8 cellular contexts compared by ENCODE assay signal in the genomic region with DNA sequence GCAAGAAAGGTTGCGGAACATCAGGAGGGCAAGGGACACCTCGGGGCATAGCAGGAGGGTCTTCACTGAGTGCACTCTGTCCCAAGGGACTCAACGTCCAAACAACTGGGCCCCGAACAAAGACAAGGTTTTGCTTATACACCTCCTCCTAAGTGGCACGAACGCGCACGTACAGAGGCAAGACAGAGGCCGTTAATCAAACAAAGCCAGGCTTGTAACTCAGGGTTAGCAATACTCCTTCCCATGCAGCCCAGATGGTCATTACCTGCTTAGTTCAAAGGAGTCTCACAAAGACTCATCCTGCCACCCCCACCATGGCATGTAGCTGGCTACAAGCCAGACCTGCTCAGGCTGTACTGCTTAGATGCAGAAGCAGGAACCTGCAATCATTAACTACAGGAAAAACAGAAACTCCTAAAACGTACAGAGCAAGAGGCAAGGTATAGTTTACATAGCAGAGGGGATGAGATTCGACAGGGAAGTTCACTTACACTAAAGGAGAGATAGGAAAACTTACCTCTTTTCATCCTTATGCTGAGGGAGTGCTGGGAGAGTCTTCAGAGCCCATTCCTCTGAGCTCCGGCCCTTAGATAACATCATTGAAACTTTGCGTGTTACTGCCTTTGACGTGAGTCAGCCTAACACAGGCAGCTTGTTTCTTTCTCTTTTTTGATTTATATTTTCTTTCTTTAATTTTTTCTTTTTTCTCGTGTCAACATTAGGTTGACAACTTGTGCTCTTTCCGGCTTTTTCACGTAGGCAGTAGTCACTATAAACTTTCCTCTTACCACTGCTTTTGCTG.
DNase-seq lines count a peak whose midpoint lies in the region; ATAC-seq and TF ChIP-seq lines count a peak whose summit lies in the region.

No MANE protein-coding gene starts in this region.

- ATAC-seq in GM18508 (IDR thresholded peaks at IDR 0.05; ENCODE audit: insufficient read depth, unreplicated experiment) (peak; percentile 33), HG02981 (IDR thresholded peaks at IDR 0.05; ENCODE audit: unreplicated experiment) (peak; percentile 49), natural killer cell (peak; percentile 27 to 39 (median 37)), HG03439 (IDR thresholded peaks at IDR 0.05; ENCODE audit: unreplicated experiment) (no peak), HG02571 (IDR thresholded peaks at IDR 0.05; ENCODE audit: unreplicated experiment) (no peak)
- ATAC-seq in activated naive CD8-positive, alpha-beta T cell treated with anti-CD3 and anti-CD28 coated beads, Interleukin-2, amount 10 ng/mL, durations not matched to agents 7 days and 5 days (ENCODE audit: low read depth): peak; percentile 24

- H3K9me3 Mint-ChIP-seq in activated naive CD8-positive, alpha-beta T cell treated with anti-CD3 and anti-CD28 coated beads, Interleukin-2, amount 10 ng/mL, durations not matched to agents 7 days and 5 days: no peaks in the 10 kb centered on the region
- H3K9me3 Mint-ChIP-seq in natural killer cell: no peaks in the 10 kb centered on the region

- H3K4me3 Mint-ChIP-seq in activated naive CD8-positive, alpha-beta T cell treated with anti-CD3 and anti-CD28 coated beads, Interleukin-2, amount 10 ng/mL, durations not matched to agents 7 days and 5 days: peak overlapping the region; percentile 92
- H3K4me3 Mint-ChIP-seq in natural killer cell: peak overlapping the region; percentile 99

- no peak overlapping the region for H2AFZ ChIP-seq in OCI-LY1 (ENCODE audit: low read length)

- peak overlapping the region; percentile 52 for H3K27ac Mint-ChIP-seq in activated naive CD8-positive, alpha-beta T cell treated with anti-CD3 and anti-CD28 coated beads, Interleukin-2, amount 10 ng/mL, durations not matched to agents 7 days and 5 days
- H3K27ac Mint-ChIP-seq in natural killer cell: peak overlapping the region; percentile 93 to 95

- no peak for TF ChIP-seq CTCF in OCI-LY1 (IDR thresholded peaks at IDR 0.05; ENCODE audit: low read length)
- TF ChIP-seq CTCF in natural killer cell (IDR thresholded peaks at IDR 0.05): no peak

- peaks cover 5% of the 10 kb centered on the region for H3K27me3 Mint-ChIP-seq in activated naive CD8-positive, alpha-beta T cell treated with anti-CD3 and anti-CD28 coated beads, Interleukin-2, amount 10 ng/mL, durations not matched to agents 7 days and 5 days
- H3K27me3 Mint-ChIP-seq in natural killer cell (ENCODE audit: low read depth in 2 of 2): no peaks in the 10 kb centered on the region

- H3K4me1 Mint-ChIP-seq in activated naive CD8-positive, alpha-beta T cell treated with anti-CD3 and anti-CD28 coated beads, Interleukin-2, amount 10 ng/mL, durations not matched to agents 7 days and 5 days: peaks cover 27% of the 10 kb centered on the region
- H3K4me1 Mint-ChIP-seq in natural killer cell: peaks cover 46 to 61% of the 10 kb centered on the region in 2 donors

- H3K4me1 ChIP-seq in OCI-LY1 (ENCODE audit: insufficient read depth, low read length, severe bottlenecking): peaks cover 58% of the 10 kb centered on the region

- peak overlapping the region; percentile 74 for H3K4me2 ChIP-seq in OCI-LY1 (ENCODE audit: low read length)

- peak overlapping the region; percentile 85 for H3K4me3 ChIP-seq in OCI-LY1 (ENCODE audit: low read depth, low read length, poor library complexity, severe bottlenecking)

- H3K36me3 Mint-ChIP-seq in activated naive CD8-positive, alpha-beta T cell treated with anti-CD3 and anti-CD28 coated beads, Interleukin-2, amount 10 ng/mL, durations not matched to agents 7 days and 5 days: no peaks in the 10 kb centered on the region
- no peaks in the 10 kb centered on the region for H3K36me3 Mint-ChIP-seq in natural killer cell

- no peaks in the 10 kb centered on the region for H3K9me2 ChIP-seq in OCI-LY1 (ENCODE audit: low read depth, low read length)

- peaks cover 9% of the 10 kb centered on the region; the same call in 1 of the 2 replicates for H3F3A ChIP-seq in OCI-LY1 (ENCODE audit: insufficient read depth, low read length)

- H4K20me1 ChIP-seq in OCI-LY1 (ENCODE audit: insufficient read depth, low read length): no peaks in the 10 kb centered on the region

- intact Hi-C loops in natural killer cell (cut with micrococcal nuclease): no loop called here

- H3K27me3 ChIP-seq in OCI-LY1 (ENCODE audit: insufficient read depth, low read length): no peaks in the 10 kb centered on the region

- peak overlapping the region; percentile 98 for H3K9ac ChIP-seq in OCI-LY1 (ENCODE audit: low read length)

- H3K9me3 ChIP-seq in OCI-LY1 (ENCODE audit: low read length): no peaks in the 10 kb centered on the region

- peak overlapping the region; percentile 99 for H3K27ac ChIP-seq in OCI-LY1 (ENCODE audit: low read depth, low read length, poor library complexity, severe bottlenecking)

- peaks cover 48% of the 10 kb centered on the region for H3K79me2 ChIP-seq in OCI-LY1 (ENCODE audit: insufficient read depth, low read length)

- H3K36me3 ChIP-seq in OCI-LY1 (ENCODE audit: insufficient read depth, low read length): no peaks in the 10 kb centered on the region

- DNase-seq in activated naive CD8-positive, alpha-beta T cell treated with anti-CD3 and anti-CD28 coated beads, Interleukin-2, amount 10 ng/mL, durations not matched to agents 7 days and 5 days: peak; percentile 50
- DNase-seq in natural killer cell: peak; percentile 32
- DNase-seq in nucleus accumbens (lab: John Stamatoyannopoulos, UW): no peak

- POLR2A ChIA-PET in activated naive CD8-positive, alpha-beta T cell treated with anti-CD3 and anti-CD28 coated beads, Interleukin-2, amount 10 ng/mL, durations not matched to agents 7 days and 5 days (lab: Charles Lee): no interaction called here

Comparison
In these comparisons a context has a peak if more than half of its experiments do, and no peak if none do; other contexts are left out.
1. ATAC-seq: peak in GM18508 (single experiment), HG02981 (single experiment), activated naive CD8-positive, alpha-beta T cell treated with anti-CD3 and anti-CD28 coated beads, Interleukin-2, amount 10 ng/mL, durations not matched to agents 7 days and 5 days (single experiment) and natural killer cell (3 of 3); none in HG03439 (single experiment) and HG02571 (single experiment).
2. DNase-seq: peak in activated naive CD8-positive, alpha-beta T cell treated with anti-CD3 and anti-CD28 coated beads, Interleukin-2, amount 10 ng/mL, durations not matched to agents 7 days and 5 days (single experiment) and natural killer cell (single experiment); none in nucleus accumbens (0 of 56).